Comparison of ENCODE assay signal across 21 cellular contexts in genomic region chr4:132125131-132125530, GRCh38.
"Had no signal": no experiment of that assay in that cellular context is flagged by ENCODE, and none has a peak within 500 bp of the region (broad histone marks: within the 10 kb centered on the region; RNA-seq: fewer than 3 reads in every experiment).

No MANE protein-coding gene starts in this region.

- H3K36me3 Mint-ChIP-seq: memory B cell; mesothelial cell of epicardium; stimulated activated naive B cell treated with anti-CD40 and anti-IgM and Interleukin-4, amounts not matched to agents 10 μg/mL and 1 μg/mL and 100 μg/mL, for 72 hours had no signal

- H3K36me3 ChIP-seq: heart right ventricle, left ventricle myocardium inferior, lower lobe of right lung, thoracic aorta, transverse colon had no signal

- DNase-seq: effector CD4-positive, alpha-beta T cell; heart right ventricle; hypothalamus; kidney; left cardiac atrium; left ventricle myocardium inferior; lower lobe of right lung; natural killer cell; posterior cingulate gyrus; stimulated activated CD4-positive, alpha-beta T cell treated with anti-CD3 and anti-CD28 coated beads, Interleukin-2, amount 100 ng/mL, for 24 hours; stimulated activated CD4-positive, alpha-beta T cell treated with anti-CD3 and anti-CD28 coated beads, Interleukin-4, amount 100 ng/mL, for 4 hours; stimulated activated naive B cell treated with anti-CD40 and anti-IgM and Interleukin-4, amounts not matched to agents 10 μg/mL and 1 μg/mL and 100 μg/mL, for 72 hours; stimulated activated naive CD8-positive, alpha-beta T cell treated with anti-CD3 and anti-CD28 coated beads, Interleukin-15, amount 100 ng/mL, for 72 hours; transverse colon had no signal

- H3K4me3 ChIP-seq: coronary artery, heart right ventricle, left ventricle myocardium inferior, lower lobe of right lung, skin epidermis, thoracic aorta, transverse colon had no signal

- H3K27me3 Mint-ChIP-seq: memory B cell; stimulated activated naive B cell treated with anti-CD40 and anti-IgM and Interleukin-4, amounts not matched to agents 10 μg/mL and 1 μg/mL and 100 μg/mL, for 72 hours; stimulated activated naive CD8-positive, alpha-beta T cell treated with anti-CD3 and anti-CD28 coated beads, Interleukin-15, amount 100 ng/mL, for 72 hours had no signal

- H3K27ac Mint-ChIP-seq: memory B cell; mesothelial cell of epicardium; natural killer cell; stimulated activated naive B cell treated with anti-CD40 and anti-IgM and Interleukin-4, amounts not matched to agents 10 μg/mL and 1 μg/mL and 100 μg/mL, for 72 hours; stimulated activated naive CD8-positive, alpha-beta T cell treated with anti-CD3 and anti-CD28 coated beads, Interleukin-15, amount 100 ng/mL, for 72 hours had no signal

- H3K4me1 Mint-ChIP-seq: memory B cell; mesothelial cell of epicardium; natural killer cell; neural crest cell; stimulated activated naive CD8-positive, alpha-beta T cell treated with anti-CD3 and anti-CD28 coated beads, Interleukin-15, amount 100 ng/mL, for 72 hours had no signal

- H3K27ac ChIP-seq: coronary artery, heart right ventricle, left ventricle myocardium inferior, lower lobe of right lung, skin epidermis, thoracic aorta, transverse colon had no signal

- H3K4me3 Mint-ChIP-seq: memory B cell; mesothelial cell of epicardium; natural killer cell; neural crest cell; stimulated activated naive B cell treated with anti-CD40 and anti-IgM and Interleukin-4, amounts not matched to agents 10 μg/mL and 1 μg/mL and 100 μg/mL, for 72 hours; stimulated activated naive CD8-positive, alpha-beta T cell treated with anti-CD3 and anti-CD28 coated beads, Interleukin-15, amount 100 ng/mL, for 72 hours had no signal

- H3K4me1 ChIP-seq: heart right ventricle, left ventricle myocardium inferior, lower lobe of right lung, transverse colon had no signal

- H3K9me3 ChIP-seq: left ventricle myocardium inferior, lower lobe of right lung, thoracic aorta, transverse colon had no signal

- H3K27me3 ChIP-seq: heart right ventricle, transverse colon had no signal

- ATAC-seq: heart right ventricle, left cardiac atrium, lower lobe of right lung, natural killer cell, sciatic nerve had no signal
